ENCODE assay signal across 26 cellular contexts in the genomic region with DNA sequence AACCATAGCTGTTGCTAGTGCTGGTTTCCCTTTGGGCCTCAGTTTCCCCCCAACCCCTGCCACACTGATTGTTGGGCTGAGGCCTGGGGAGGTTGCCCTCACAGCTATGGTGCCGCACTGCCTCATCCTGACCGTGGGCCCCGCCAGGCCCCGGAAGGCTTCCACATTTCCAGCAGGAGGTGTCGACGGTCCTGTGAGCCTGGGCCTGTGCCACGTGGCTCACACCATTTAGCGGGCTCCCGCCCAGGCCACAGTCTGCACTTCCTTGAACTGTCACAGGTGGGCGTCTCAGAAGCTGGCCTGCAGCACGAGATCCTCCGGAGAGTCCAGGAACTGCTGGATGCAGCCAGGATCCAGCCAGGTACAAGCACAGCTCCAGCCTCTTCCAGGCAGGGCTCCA. TPM values are rescaled to one million over a fixed set of nuclear protein-coding genes. Genes with fewer than 3 reads are reported as not detected.
DNase-seq lines count a peak whose midpoint lies in the region; ATAC-seq and TF ChIP-seq lines count a peak whose summit lies in the region.
"Had no signal": no experiment of that assay in that cellular context is flagged by ENCODE, and none has a peak within 500 bp of the region (broad histone marks: within the 10 kb centered on the region; RNA-seq: fewer than 3 reads in every experiment).

No MANE protein-coding gene starts in this region.

- H3K27ac Mint-ChIP-seq in stimulated activated naive CD8-positive, alpha-beta T cell treated with anti-CD3 and anti-CD28 coated beads, Interleukin-15, amount 100 ng/mL, for 72 hours = no peak overlapping the region
- no peak overlapping the region for H3K27ac Mint-ChIP-seq in osteocyte (ENCODE audit: unreplicated experiment)

- peaks cover 16% of the 10 kb centered on the region for H3K36me3 Mint-ChIP-seq in osteocyte (ENCODE audit: unreplicated experiment)

- no peaks in the 10 kb centered on the region for H3K27me3 ChIP-seq in mesenchymal stem cell (ENCODE audit: control insufficient read depth in 1 of 2, insufficient read depth in 1 of 2, low read length in 2 of 2)
- H3K27me3 ChIP-seq: SJSA1 had no signal

- no peak for TF ChIP-seq CTCF in VCaP (conservative IDR thresholded peaks at IDR 0.05)
- TF ChIP-seq CTCF in osteocyte (IDR thresholded peaks at IDR 0.05) = no peak

- no peak overlapping the region for H2AK5ac ChIP-seq in mesenchymal stem cell (ENCODE audit: low read length, severe bottlenecking)

- no peak overlapping the region for H3K18ac ChIP-seq in mesenchymal stem cell (ENCODE audit: low read depth in 1 of 2, low read length in 2 of 2)

- peak overlapping the region; percentile 11 for H4K91ac ChIP-seq in mesenchymal stem cell (ENCODE audit: low read length)

- H3K4ac ChIP-seq in mesenchymal stem cell (ENCODE audit: low read depth in 1 of 2, low read length in 2 of 2) = no peak overlapping the region

- H3K9me3 Mint-ChIP-seq in stimulated activated naive CD8-positive, alpha-beta T cell treated with anti-CD3 and anti-CD28 coated beads, Interleukin-15, amount 100 ng/mL, for 72 hours = no peaks in the 10 kb centered on the region
- H3K9me3 Mint-ChIP-seq in osteocyte (ENCODE audit: unreplicated experiment) = no peaks in the 10 kb centered on the region
- H3K9me3 Mint-ChIP-seq: CD4-positive, alpha-beta memory T cell; H9; HFFc6 had no signal

- no peak overlapping the region for H2BK120ac ChIP-seq in mesenchymal stem cell (ENCODE audit: low read depth, low read length)

- peaks cover 11% of the 10 kb centered on the region for H3K79me1 ChIP-seq in mesenchymal stem cell (replicated peaks; ENCODE audit: low read length, poor library complexity, severe bottlenecking)

- no peak overlapping the region for H2AFZ ChIP-seq in mesenchymal stem cell (ENCODE audit: low read depth, low read length)

- no peak overlapping the region for H3K4me2 ChIP-seq in mesenchymal stem cell (ENCODE audit: low read length, poor library complexity, severe bottlenecking)
- H3K4me2 ChIP-seq: A549 had no signal

- peak overlapping the region; percentile 48 for H3K9ac ChIP-seq in mesenchymal stem cell (ENCODE audit: low read length)

- H3K4me1 ChIP-seq in mesenchymal stem cell (ENCODE audit: control insufficient read depth, insufficient read depth, low read depth, low read length) = peaks cover 45% of the 10 kb centered on the region
- H3K4me1 ChIP-seq: A549 had no signal

- no peak overlapping the region for H2BK15ac ChIP-seq in mesenchymal stem cell (ENCODE audit: low read depth, poor library complexity, severe bottlenecking)

- no peaks in the 10 kb centered on the region for H3K9me3 ChIP-seq in mesenchymal stem cell (ENCODE audit: control insufficient read depth, low read length)
- H3K9me3 ChIP-seq: A549, SJSA1 had no signal

- no peaks in the 10 kb centered on the region for H3K4me1 Mint-ChIP-seq in stimulated activated naive CD8-positive, alpha-beta T cell treated with anti-CD3 and anti-CD28 coated beads, Interleukin-15, amount 100 ng/mL, for 72 hours
- peaks cover 21% of the 10 kb centered on the region for H3K4me1 Mint-ChIP-seq in osteocyte (ENCODE audit: unreplicated experiment)
- H3K4me1 Mint-ChIP-seq: CD4-positive, alpha-beta memory T cell had no signal

- no peak overlapping the region for H3K14ac ChIP-seq in mesenchymal stem cell (ENCODE audit: low read length in 2 of 2)

- peak overlapping the region; percentile 65 for H4K8ac ChIP-seq in mesenchymal stem cell (ENCODE audit: low read length)

- H3K23ac ChIP-seq in mesenchymal stem cell (ENCODE audit: low read length in 2 of 2) = no peak overlapping the region

- ATAC-seq in stimulated activated naive CD8-positive, alpha-beta T cell treated with anti-CD3 and anti-CD28 coated beads, Interleukin-15, Interleukin-2, amounts not matched to agents 100 U/mL and 50 U/mL, for 24 hours = peak; percentile 34
- ATAC-seq in stimulated activated naive CD8-positive, alpha-beta T cell treated with anti-CD3 and anti-CD28 coated beads, Interleukin-15, amount 100 ng/mL, for 72 hours = no peak
- ATAC-seq: PC-3, Right ventricle myocardium inferior had no signal

- H2BK5ac ChIP-seq in mesenchymal stem cell (ENCODE audit: low read depth, low read length, poor library complexity, severe bottlenecking) = no peak overlapping the region

- no peak overlapping the region for H3K4me3 ChIP-seq in mesenchymal stem cell (ENCODE audit: insufficient read depth in 1 of 2, low read depth in 1 of 2, low read length in 2 of 2)
- H3K4me3 ChIP-seq: A549, SJSA1 had no signal

- H3K36me3 ChIP-seq in mesenchymal stem cell (ENCODE audit: control insufficient read depth in 1 of 2, insufficient read depth in 2 of 2, low read depth in 1 of 2, low read length in 2 of 2) = peaks cover 69% of the 10 kb centered on the region in 2 experiments

- 97% methylated on average over 12 of the region's 12 CpGs for WGBS in mesenchymal stem cell

- H3K4me3 Mint-ChIP-seq in stimulated activated naive CD8-positive, alpha-beta T cell treated with anti-CD3 and anti-CD28 coated beads, Interleukin-15, amount 100 ng/mL, for 72 hours = no peak overlapping the region
- no peak overlapping the region for H3K4me3 Mint-ChIP-seq in osteocyte (ENCODE audit: unreplicated experiment)
- H3K4me3 Mint-ChIP-seq: CD4-positive, alpha-beta memory T cell; H9 had no signal

- no peaks in the 10 kb centered on the region for H3K27me3 Mint-ChIP-seq in stimulated activated naive CD8-positive, alpha-beta T cell treated with anti-CD3 and anti-CD28 coated beads, Interleukin-15, amount 100 ng/mL, for 72 hours
- no peaks in the 10 kb centered on the region for H3K27me3 Mint-ChIP-seq in osteocyte (ENCODE audit: unreplicated experiment)
- H3K27me3 Mint-ChIP-seq: CD4-positive, alpha-beta memory T cell had no signal

- no peak for DNase-seq in stimulated activated naive CD8-positive, alpha-beta T cell treated with anti-CD3 and anti-CD28 coated beads, Interleukin-15, Interleukin-2, amounts not matched to agents 100 U/mL and 50 U/mL, for 24 hours
- DNase-seq in stimulated activated naive CD8-positive, alpha-beta T cell treated with anti-CD3 and anti-CD28 coated beads, Interleukin-15, amount 100 ng/mL, for 72 hours = no peak
- DNase-seq in mesenchymal stem cell = no peak
- no peak for DNase-seq in osteocyte (ENCODE audit: extremely low spot score, unreplicated experiment)
- DNase-seq in NCI-H187 (lab: John Stamatoyannopoulos, UW) = no peak
- DNase-seq in GOT3 (lab: John Stamatoyannopoulos, UW) = no peak
- DNase-seq: AML-193; C1 segment of cervical spinal cord; CD4-positive, alpha-beta memory T cell; COR-L47; DMS79; EL; GDM1; H9; HFFc6; KG1; MM.1S; NCI-H2029 treated with DMSO at 0.1 percent for 48 hours; NCI-H446 treated with DMSO at 0.1 percent for 48 hours; NCI-H526; NK-92 treated with Interleukin-12 subunit alpha and Interleukin-12 subunit beta, amount 100 ng/mL, for 24 hours; PC-3 had no signal

- H3K27ac ChIP-seq in VCaP = peak overlapping the region; percentile 69
- H3K27ac ChIP-seq in mesenchymal stem cell (ENCODE audit: low read length, poor library complexity, severe bottlenecking) = peak overlapping the region; percentile 15
- H3K27ac ChIP-seq: A549, SJSA1 had no signal

- H2BK12ac ChIP-seq in mesenchymal stem cell (ENCODE audit: low read length in 2 of 2) = peak overlapping the region in 1 of 2 experiments; percentile 26

RNA-seq across cellular contexts. Expression of a gene that starts 45.7 kb away (rescaled TPM):
- polyA plus RNA-seq in mesenchymal stem cell (2013, experiment 1 of 2) = 7.9 TPM
- 7.2 TPM for polyA plus RNA-seq in mesenchymal stem cell (2013, experiment 2 of 2)
- 23.5 and 26.0 TPM in 2 replicates for total RNA-seq in osteocyte

RNA-seq across cellular contexts. Expression of a gene that starts 45.8 kb away (rescaled TPM):
- polyA plus RNA-seq in mesenchymal stem cell (2013, experiment 1 of 2) = 2,850 TPM
- polyA plus RNA-seq in mesenchymal stem cell (2013, experiment 2 of 2) = 2,702 TPM
- total RNA-seq in osteocyte = 1,078 and 1,108 TPM in 2 replicates
